ENCODE assay signal across 24 cellular contexts in genomic region chr11:1629326-1630185, GRCh38. TPM values are rescaled to one million over a fixed set of nuclear protein-coding genes. Genes with fewer than 3 reads are reported as not detected.
DNase-seq lines count a peak whose midpoint lies in the region; ATAC-seq and TF ChIP-seq lines count a peak whose summit lies in the region.
"Had no signal": no experiment of that assay in that cellular context is flagged by ENCODE, and none has a peak within 500 bp of the region (broad histone marks: within the 10 kb centered on the region; RNA-seq: fewer than 3 reads in every experiment).

Gene KRTAP5-5 (plus strand): TSS chr11:1629775. CDS start chr11:1629841, 66 bp downstream.

- no peak within 1 kb of the TSS for H2BK120ac ChIP-seq in mesenchymal stem cell (ENCODE audit: low read depth, low read length)

- no peak within 1 kb of the TSS for H3K4me2 ChIP-seq in mesenchymal stem cell (ENCODE audit: low read length, poor library complexity, severe bottlenecking)

- no peak within 1 kb of the TSS for H2BK5ac ChIP-seq in mesenchymal stem cell (ENCODE audit: low read depth, low read length, poor library complexity, severe bottlenecking)

- peak within 1 kb of the TSS; percentile 25 for H4K8ac ChIP-seq in mesenchymal stem cell (ENCODE audit: low read length)

- H2BK15ac ChIP-seq in mesenchymal stem cell (ENCODE audit: low read depth, poor library complexity, severe bottlenecking) = no peak within 1 kb of the TSS

- no peak within 1 kb of the TSS for H2AK5ac ChIP-seq in mesenchymal stem cell (ENCODE audit: low read length, severe bottlenecking)

- in situ Hi-C loops in Panc1 (cut with HindIII; ENCODE audit: low pct_unique_long_range_greater_than_20kb, low sequenced_read_pairs) (loop anchor here (5.0 kb wide), 1 partner anchor 92 kb away; no protein-coding TSS in a partner anchor), G401 (cut with HindIII; ENCODE audit: low sequenced_read_pairs) (loop anchor here (10.0 kb wide), 1 partner anchor 95 kb away; no protein-coding TSS in a partner anchor)

- no peak within 1 kb of the TSS for H3K23ac ChIP-seq in mesenchymal stem cell (ENCODE audit: low read length in 2 of 2)

- POLR2A ChIA-PET in Panc1 (lab: Charles Lee) = no interaction called here
- POLR2A ChIA-PET in CD4-positive, alpha-beta memory T cell (lab: Charles Lee; ENCODE audit: partially characterized antibody) = interaction anchor here (1.7 kb wide), 1 partner anchor 55 kb away, joined by 3 read pairs; no protein-coding TSS in a partner anchor

- no peak within 1 kb of the TSS for H3K4ac ChIP-seq in mesenchymal stem cell (ENCODE audit: low read depth in 1 of 2, low read length in 2 of 2)

- no peak within 1 kb of the TSS for H2BK12ac ChIP-seq in mesenchymal stem cell (ENCODE audit: low read length in 2 of 2)

- peaks cover 19 to 31% of the 10 kb centered on the region in 2 donors for H3K27me3 Mint-ChIP-seq in CD4-positive, alpha-beta memory T cell

- peak within 1 kb of the TSS in 1 of 2 experiments; percentile 57 for H3K14ac ChIP-seq in mesenchymal stem cell (ENCODE audit: low read length in 2 of 2)

- H3K4me1 Mint-ChIP-seq in CD4-positive, alpha-beta memory T cell = peaks cover 0 to 9% (median 7%) of the 10 kb centered on the region in 4 donors

- 85% methylated on average over 23 of the region's 26 CpGs for WGBS in mesenchymal stem cell

- TF ChIP-seq CTCF in Panc1 (IDR thresholded peaks at IDR 0.05) = no peak

- CTCF ChIA-PET in Panc1 (lab: Charles Lee) = interaction anchor here (0.7 to 1.7 kb wide), 3 partner anchors 33 to 34 kb away, joined by 3 to 8 read pairs (median 6); no protein-coding TSS in a partner anchor
- CTCF ChIA-PET in CD4-positive, alpha-beta memory T cell (lab: Charles Lee; ENCODE audit: partially characterized antibody) = interaction anchor here (0.6 to 7.3 kb wide), 6 partner anchors 12 to 83 kb away, joined by 3 to 53 read pairs (median 8); partner anchors contain the start of gene KRTAP5-2

- H3K9me3 ChIP-seq in Panc1 (ENCODE audit: control insufficient read depth, insufficient read depth, low read depth, low read length) (no peaks in the 10 kb centered on the region), mesenchymal stem cell (ENCODE audit: control insufficient read depth, low read length) (peaks cover 4% of the 10 kb centered on the region)
- no peaks in the 10 kb centered on the region for H3K9me3 ChIP-seq in CD4-positive, alpha-beta memory T cell (ENCODE audit: control insufficient read depth in 1 of 2, low read length in 2 of 2)
- H3K9me3 ChIP-seq: BE2C, MG63 had no signal

- H3K9ac ChIP-seq in mesenchymal stem cell (ENCODE audit: low read length) = no peak within 1 kb of the TSS

- no peaks in the 10 kb centered on the region for H3K9me3 Mint-ChIP-seq in CD4-positive, alpha-beta memory T cell
- H3K9me3 Mint-ChIP-seq: CD8-positive, alpha-beta T cell; HFFc6 had no signal

- peak within 1 kb of the TSS in 2 of 7 donors; percentile 37 to 83 for H3K27ac Mint-ChIP-seq in CD4-positive, alpha-beta memory T cell
- H3K27ac Mint-ChIP-seq: CD8-positive, alpha-beta T cell; HFFc6; T-helper 17 cell had no signal

- H3K4me1 ChIP-seq in Panc1 (ENCODE audit: control insufficient read depth, insufficient read depth, low read length) (peaks cover 10% of the 10 kb centered on the region; the same call in 1 of the 2 replicates), mesenchymal stem cell (ENCODE audit: control insufficient read depth, insufficient read depth, low read depth, low read length) (no peaks in the 10 kb centered on the region)
- peaks cover 8% of the 10 kb centered on the region for H3K4me1 ChIP-seq in CD4-positive, alpha-beta memory T cell (ENCODE audit: insufficient read depth, low read length)

- H4K91ac ChIP-seq in mesenchymal stem cell (ENCODE audit: low read length) = no peak within 1 kb of the TSS

- DNase-seq in DMS53 (lab: John Stamatoyannopoulos, UW) (peak; percentile 53), DMS53 treated with DMSO at 0.1 percent for 48 hours (lab: John Stamatoyannopoulos, UW; ENCODE audit: unreplicated experiment) (no peak), Panc1 (ENCODE audit: low read depth, low spot score) (no peak), mesenchymal stem cell (no peak), NOMO-1 treated with dmso at 0.1 percent for 144 hours (lab: John Stamatoyannopoulos, UW; ENCODE audit: unreplicated experiment) (no peak), G401 (ENCODE audit: low spot score) (no peak)
- DNase-seq in CD4-positive, alpha-beta memory T cell = no peak
- no peak for DNase-seq in stimulated activated CD4-positive, alpha-beta T cell treated with anti-CD3 and anti-CD28 coated beads, Interleukin-2, amount 100 ng/mL, for 24 hours
- DNase-seq: DMS79, HFFc6, NCI-H1092 treated with DMSO at 0.1 percent for 48 hours, NCI-H2029 treated with DMSO at 0.1 percent for 48 hours, NCI-H2171 had no signal

- H3K36me3 ChIP-seq in Panc1 (ENCODE audit: control insufficient read depth, insufficient read depth, low read length) = no peaks in the 10 kb centered on the region
- no peaks in the 10 kb centered on the region for H3K36me3 ChIP-seq in mesenchymal stem cell (ENCODE audit: control insufficient read depth in 1 of 2, insufficient read depth in 2 of 2, low read depth in 1 of 2, low read length in 2 of 2)
- no peaks in the 10 kb centered on the region for H3K36me3 ChIP-seq in CD4-positive, alpha-beta memory T cell (ENCODE audit: insufficient read depth, low read length)
- H3K36me3 ChIP-seq: BE2C, MG63 had no signal

- H2AFZ ChIP-seq in mesenchymal stem cell (ENCODE audit: low read depth, low read length) = no peak within 1 kb of the TSS

- H3K18ac ChIP-seq in mesenchymal stem cell (ENCODE audit: low read depth in 1 of 2, low read length in 2 of 2) = no peak within 1 kb of the TSS

- no TSS peak for BruUV-seq in Panc1 (replicated peaks; lab: Mats Ljungman, UMichigan)

- ATAC-seq in Panc1 = peak; percentile 47

- H3K36me3 Mint-ChIP-seq in CD4-positive, alpha-beta memory T cell = no peaks in the 10 kb centered on the region
- H3K36me3 Mint-ChIP-seq: CD8-positive, alpha-beta T cell had no signal

- H3K27ac ChIP-seq in Panc1 (ENCODE audit: low read length) (no peak within 1 kb of the TSS), mesenchymal stem cell (ENCODE audit: low read length, poor library complexity, severe bottlenecking) (no peak within 1 kb of the TSS)
- no peak within 1 kb of the TSS for H3K27ac ChIP-seq in CD4-positive, alpha-beta memory T cell (ENCODE audit: low read depth, low read length)
- H3K27ac ChIP-seq: 22Rv1, HL-60 had no signal

- intact Hi-C loops in Panc1 (cut with micrococcal nuclease; ENCODE audit: unreplicated experiment) = no loop called here
- intact Hi-C loops in CD4-positive, alpha-beta memory T cell (cut with micrococcal nuclease) = loop anchor here (1.0 to 2.0 kb wide), 2 partner anchors 35 to 83 kb away; no protein-coding TSS in a partner anchor

- H3K4me3 ChIP-seq in Panc1 (ENCODE audit: low read depth in 2 of 2, low read length in 2 of 2) (no peak within 1 kb of the TSS), mesenchymal stem cell (ENCODE audit: insufficient read depth in 1 of 2, low read depth in 1 of 2, low read length in 2 of 2) (no peak within 1 kb of the TSS)
- H3K4me3 ChIP-seq in CD4-positive, alpha-beta memory T cell (ENCODE audit: low read length in 2 of 2) = no peak within 1 kb of the TSS
- H3K4me3 ChIP-seq: MG63 had no signal

- H3K4me3 Mint-ChIP-seq in CD4-positive, alpha-beta memory T cell = peak within 1 kb of the TSS in 2 of 8 donors; percentile 26 to 44
- H3K4me3 Mint-ChIP-seq: CD8-positive, alpha-beta T cell; HFFc6; T-helper 17 cell had no signal

- no peaks in the 10 kb centered on the region for H3K79me1 ChIP-seq in mesenchymal stem cell (replicated peaks; ENCODE audit: low read length, poor library complexity, severe bottlenecking)

- H3K27me3 ChIP-seq in Panc1 (ENCODE audit: control insufficient read depth, insufficient read depth, low read length) (peaks cover 15% of the 10 kb centered on the region), mesenchymal stem cell (ENCODE audit: control insufficient read depth in 1 of 2, insufficient read depth in 1 of 2, low read length in 2 of 2) (peaks cover 72 to 89% of the 10 kb centered on the region in 2 experiments)
- peaks cover 8% of the 10 kb centered on the region for H3K27me3 ChIP-seq in CD4-positive, alpha-beta memory T cell (ENCODE audit: insufficient read depth, low read length)
- H3K27me3 ChIP-seq: BE2C had no signal

RNA-seq across cellular contexts. Expression of gene KRTAP5-5, which starts in this region (rescaled TPM):
- total RNA-seq in Panc1 (2021; ENCODE audit: unreplicated experiment) = not detected
- not detected for polyA plus RNA-seq in Panc1 (2012; ENCODE audit: insufficient read length)
- polyA plus RNA-seq in mesenchymal stem cell (2013, experiment 1 of 2) = not detected
- polyA plus RNA-seq in mesenchymal stem cell (2013, experiment 2 of 2) = not detected
- total RNA-seq in CD4-positive, alpha-beta memory T cell = not detected
- not detected for polyA plus RNA-seq in CD4-positive, alpha-beta memory T cell
- total RNA-seq in G401 (2014; rRNA removed; shearing (Covaris generic)) = not detected in 2 replicates
- total RNA-seq: Calu3; CD8-positive, alpha-beta T cell; H4; HFFc6; HT1080; NCI-H460; SK-MEL-5; T-helper 17 cell had no signal

Comparison
In these comparisons a context has a peak if more than half of its experiments do, and no peak if none do; other contexts are left out.
1. Peak in ATAC-seq in Panc1; RNA of the gene not detected or under 1 TPM.